ENCODE assay signal across 8 cellular contexts in the genomic region with DNA sequence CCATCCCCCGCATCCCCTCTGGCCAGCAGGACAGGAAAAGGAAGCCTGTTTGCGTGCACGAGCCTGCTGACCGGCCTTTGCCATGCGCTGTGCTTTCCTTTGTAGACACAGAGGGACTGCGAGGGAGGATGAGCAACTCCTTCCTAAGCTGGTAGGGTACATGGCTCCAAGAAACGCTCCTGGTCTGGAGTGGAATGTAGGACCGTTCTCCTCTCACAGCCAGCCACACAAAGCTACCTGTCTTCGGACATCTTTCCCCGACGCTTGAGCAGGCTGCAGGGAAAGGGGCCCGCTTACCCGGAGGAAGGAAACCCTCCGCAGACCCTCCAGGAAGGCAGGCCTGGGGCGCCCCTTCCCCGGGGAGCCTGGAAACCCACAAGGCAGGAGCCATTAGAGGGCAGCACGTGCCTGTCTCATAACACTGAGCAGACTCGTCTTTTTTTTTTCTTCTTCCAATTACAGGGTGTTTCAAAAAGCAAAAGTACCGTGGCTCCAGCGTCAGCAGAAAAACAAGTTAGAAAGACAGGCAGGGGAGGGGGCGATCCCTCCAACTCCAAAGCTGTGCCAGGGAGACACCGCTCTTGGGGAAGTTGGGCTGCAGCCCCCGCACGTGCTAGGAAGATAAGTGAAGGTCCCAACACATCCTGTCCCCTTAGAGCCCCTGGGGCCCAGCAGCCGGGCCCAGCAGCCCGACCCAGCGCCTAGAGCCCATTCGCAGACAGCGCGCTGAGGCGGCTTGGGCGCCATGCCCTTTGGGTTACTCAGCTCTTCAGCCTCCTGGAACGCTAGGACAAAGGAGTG.
DNase-seq lines count a peak whose midpoint lies in the region; ATAC-seq and TF ChIP-seq lines count a peak whose summit lies in the region.

No MANE protein-coding gene starts in this region.

- H3K9me3 Mint-ChIP-seq in activated CD4-positive, alpha-beta T cell treated with anti-CD3 and anti-CD28 coated beads, Interleukin-2, amount 10 ng/mL, durations not matched to agents 24 days and 14 days, result no peaks in the 10 kb centered on the region

- H3K27me3 ChIP-seq in left lung, result no peaks in the 10 kb centered on the region

- CTCF ChIA-PET in AG04449 (lab: Yijun Ruan, JAX), result interaction anchor here (0.6 to 4.6 kb wide), 52 partner anchors 10 to 843 kb away, joined by 3 to 69 read pairs (median 4); partner anchors contain the start of genes CAGE1 and RIOK1

- H3K4me3 Mint-ChIP-seq in activated CD4-positive, alpha-beta T cell treated with anti-CD3 and anti-CD28 coated beads, Interleukin-2, amount 10 ng/mL, durations not matched to agents 24 days and 14 days, result peak overlapping the region; percentile 49

- intact Hi-C loops in activated CD4-positive, alpha-beta T cell treated with anti-CD3 and anti-CD28 coated beads, Interleukin-2, amount 10 ng/mL, durations not matched to agents 24 days and 14 days (cut with micrococcal nuclease), result loop anchor here (2.0 kb wide), 1 partner anchor 518 kb away; no protein-coding TSS in a partner anchor
- intact Hi-C loops in left lung (cut with DNase I), result no loop called here

- POLR2A ChIA-PET in AG04449 (lab: Yijun Ruan, JAX), result no interaction called here

- H3K27ac Mint-ChIP-seq in activated CD4-positive, alpha-beta T cell treated with anti-CD3 and anti-CD28 coated beads, Interleukin-2, amount 10 ng/mL, durations not matched to agents 24 days and 14 days, result no peak overlapping the region

- TF ChIP-seq CTCF in AG04449 (IDR thresholded peaks at IDR 0.05; ENCODE audit: insufficient read depth, low read length, missing control alignments), result peak; percentile 72
- peak; percentile 47 to 49 for TF ChIP-seq CTCF in left lung (IDR thresholded peaks at IDR 0.05)

- DNase-seq in AG04449 (ENCODE audit: low read depth, low spot score) (peak; percentile 26), NCI-H2227 (lab: John Stamatoyannopoulos, UW; ENCODE audit: unreplicated experiment) (peak; percentile 76), dedifferentiated amniotic fluid mesenchymal stem cell (ENCODE audit: extremely low spot score) (peak; percentile 72), left lung (peak; percentile 79 to 85)
- DNase-seq in activated CD4-positive, alpha-beta T cell treated with anti-CD3 and anti-CD28 coated beads, Interleukin-2, amount 10 ng/mL, durations not matched to agents 24 days and 14 days, result peak; percentile 86
- peak; percentile 49 for DNase-seq in stimulated activated CD4-positive, alpha-beta T cell treated with anti-CD3 and anti-CD28 coated beads, Interleukin-2, amount 100 ng/mL, for 4 hours (ENCODE audit: low read depth)

- H3K27ac ChIP-seq in left lung, result peak overlapping the region; percentile 90 to 94

- ATAC-seq in GM18909 (IDR thresholded peaks at IDR 0.05; ENCODE audit: poor library complexity, unreplicated experiment), result peak; percentile 59
- ATAC-seq in left lung, result peak; percentile 85
- no peak for ATAC-seq in GM18519 (IDR thresholded peaks at IDR 0.05; ENCODE audit: low FRiP score, unreplicated experiment)

- no peaks in the 10 kb centered on the region for H3K9me3 ChIP-seq in left lung

- peaks cover 30% of the 10 kb centered on the region for H3K27me3 Mint-ChIP-seq in activated CD4-positive, alpha-beta T cell treated with anti-CD3 and anti-CD28 coated beads, Interleukin-2, amount 10 ng/mL, durations not matched to agents 24 days and 14 days

- H3K36me3 ChIP-seq in left lung, result no peaks in the 10 kb centered on the region

- H3K36me3 Mint-ChIP-seq in activated CD4-positive, alpha-beta T cell treated with anti-CD3 and anti-CD28 coated beads, Interleukin-2, amount 10 ng/mL, durations not matched to agents 24 days and 14 days (ENCODE audit: low read depth), result no peaks in the 10 kb centered on the region

- H3K4me1 ChIP-seq in left lung, result peaks cover 21 to 46% of the 10 kb centered on the region in 2 donors

- H3K4me1 Mint-ChIP-seq in activated CD4-positive, alpha-beta T cell treated with anti-CD3 and anti-CD28 coated beads, Interleukin-2, amount 10 ng/mL, durations not matched to agents 24 days and 14 days, result peaks cover 19% of the 10 kb centered on the region

- H3K4me3 ChIP-seq in AG04449 (ENCODE audit: low read depth, low read length), result peak overlapping the region; percentile 47
- H3K4me3 ChIP-seq in left lung, result peak overlapping the region; percentile 12 to 23

Comparison
In these comparisons a context has a peak if more than half of its experiments do, and no peak if none do; other contexts are left out.
1. DNase-seq: peak in every context shown above with its lines; median percentile 86 in activated CD4-positive, alpha-beta T cell treated with anti-CD3 and anti-CD28 coated beads, Interleukin-2, amount 10 ng/mL, durations not matched to agents 24 days and 14 days; 82 in left lung; 76 in NCI-H2227; 72 in dedifferentiated amniotic fluid mesenchymal stem cell; 49 in stimulated activated CD4-positive, alpha-beta T cell treated with anti-CD3 and anti-CD28 coated beads, Interleukin-2, amount 100 ng/mL, for 4 hours; 26 in AG04449.